In genomic region chr6:112233864-112234263, GRCh38 we compare ENCODE assay signal across 16 cellular contexts. TPM values are rescaled to one million over a fixed set of nuclear protein-coding genes. Genes with fewer than 3 reads are reported as not detected.
DNase-seq lines count a peak whose midpoint lies in the region; ATAC-seq and TF ChIP-seq lines count a peak whose summit lies in the region.
"Had no signal": no experiment of that assay in that cellular context is flagged by ENCODE, and none has a peak within 500 bp of the region (broad histone marks: within the 10 kb centered on the region; RNA-seq: fewer than 3 reads in every experiment).

No MANE protein-coding gene starts in this region.

- DNase-seq in HS-5 (ENCODE audit: low read depth) = peak; percentile 72
- no peak for DNase-seq in esophagus muscularis mucosa (ENCODE audit: extremely low spot score)
- DNase-seq in tibial artery = no peak
- DNase-seq in spleen = no peak
- DNase-seq in activated naive CD8-positive, alpha-beta T cell treated with anti-CD3 and anti-CD28 coated beads, Interleukin-2, amount 50 U/mL, for 24 hours = no peak
- no peak for DNase-seq in epidermal melanocyte (ENCODE audit: insufficient read length, low spot score)
- DNase-seq: activated CD4-positive, alpha-beta T cell treated with anti-CD3 and anti-CD28 coated beads, Interleukin-2, amount 50 U/mL, for 4 hours; activated naive CD4-positive, alpha-beta T cell treated with anti-CD3 and anti-CD28 coated beads for 36 hours; Calu3; H9; NCI-H187 treated with DMSO at 0.1 percent for 48 hours had no signal

- ATAC-seq in activated naive CD8-positive, alpha-beta T cell treated with anti-CD3 and anti-CD28 coated beads, Interleukin-2, amount 50 U/mL, for 24 hours = no peak
- ATAC-seq in GM21619 (IDR thresholded peaks at IDR 0.05; ENCODE audit: unreplicated experiment) = no peak
- ATAC-seq: GM12878 had no signal

- H3K4me1 ChIP-seq in esophagus muscularis mucosa (peaks cover 66 to 99% (median 95%) of the 10 kb centered on the region in 4 donors), mucosa of rectum (ENCODE audit: control insufficient read depth in 2 of 2, insufficient read depth in 2 of 2, low read length in 2 of 2) (no peaks in the 10 kb centered on the region), tibial artery (peaks cover 0 to 75% (median 30%) of the 10 kb centered on the region in 4 donors), spleen (no peaks in the 10 kb centered on the region)

- no peaks in the 10 kb centered on the region for H3K9me3 ChIP-seq in esophagus muscularis mucosa
- H3K9me3 ChIP-seq in mucosa of rectum (ENCODE audit: control insufficient read depth in 2 of 2, low read length in 2 of 2) = no peaks in the 10 kb centered on the region
- H3K9me3 ChIP-seq in tibial artery = no peaks in the 10 kb centered on the region
- no peaks in the 10 kb centered on the region for H3K9me3 ChIP-seq in spleen

- no peaks in the 10 kb centered on the region for H3K36me3 Mint-ChIP-seq in activated naive CD8-positive, alpha-beta T cell treated with anti-CD3 and anti-CD28 coated beads, Interleukin-2, amount 50 U/mL, for 24 hours (ENCODE audit: low read depth)
- H3K36me3 Mint-ChIP-seq: IgD-negative memory B cell had no signal

- H3K27me3 ChIP-seq in esophagus muscularis mucosa (no peaks in the 10 kb centered on the region), mucosa of rectum (ENCODE audit: control insufficient read depth in 2 of 2, insufficient read depth in 2 of 2, low read length in 2 of 2) (no peaks in the 10 kb centered on the region), tibial artery (no peaks in the 10 kb centered on the region), spleen (replicated peaks in 1 of 7) (peaks cover 0 to 37% (median 6%) of the 10 kb centered on the region in 7 donors)

- intact Hi-C loops in esophagus muscularis mucosa (cut with DNase I) (no loop called here), tibial artery (cut with DNase I; ENCODE audit: low total_unique reads) (no loop called here), spleen (cut with DNase I; ENCODE audit: low total_unique reads) (no loop called here)

- TF ChIP-seq EP300 in esophagus muscularis mucosa (IDR thresholded peaks at IDR 0.05) = no peak

- TF ChIP-seq POLR2A in esophagus muscularis mucosa (IDR thresholded peaks at IDR 0.05; ENCODE audit: low read depth) (no peak), spleen (IDR thresholded peaks at IDR 0.05) (no peak)

- H3K9ac ChIP-seq in mucosa of rectum (ENCODE audit: low read depth in 1 of 2, low read length in 2 of 2) = no peak overlapping the region

- H3K27ac Mint-ChIP-seq in activated naive CD8-positive, alpha-beta T cell treated with anti-CD3 and anti-CD28 coated beads, Interleukin-2, amount 50 U/mL, for 24 hours = no peak overlapping the region
- H3K27ac Mint-ChIP-seq: activated naive CD4-positive, alpha-beta T cell treated with anti-CD3 and anti-CD28 coated beads for 36 hours; H9; IgD-negative memory B cell had no signal

- H3K4me3 ChIP-seq in esophagus muscularis mucosa (no peak overlapping the region), mucosa of rectum (ENCODE audit: low read length in 2 of 2) (no peak overlapping the region), tibial artery (no peak overlapping the region), spleen (no peak overlapping the region)
- H3K4me3 ChIP-seq: GM12878 had no signal

- no peaks in the 10 kb centered on the region for H3K36me3 ChIP-seq in esophagus muscularis mucosa
- H3K36me3 ChIP-seq in mucosa of rectum (ENCODE audit: control insufficient read depth in 2 of 2, insufficient read depth in 2 of 2, low read length in 2 of 2) = no peaks in the 10 kb centered on the region
- no peaks in the 10 kb centered on the region for H3K36me3 ChIP-seq in tibial artery
- no peaks in the 10 kb centered on the region for H3K36me3 ChIP-seq in spleen

- H3K9me3 Mint-ChIP-seq in activated naive CD8-positive, alpha-beta T cell treated with anti-CD3 and anti-CD28 coated beads, Interleukin-2, amount 50 U/mL, for 24 hours = no peaks in the 10 kb centered on the region
- H3K9me3 Mint-ChIP-seq: activated naive CD4-positive, alpha-beta T cell treated with anti-CD3 and anti-CD28 coated beads for 36 hours; IgD-negative memory B cell had no signal

- TF ChIP-seq CTCF in esophagus muscularis mucosa (IDR thresholded peaks at IDR 0.05) = no peak
- no peak for TF ChIP-seq CTCF in tibial artery (IDR thresholded peaks at IDR 0.05)
- no peak for TF ChIP-seq CTCF in spleen (IDR thresholded peaks at IDR 0.05 in 8 of 11, conservative IDR thresholded peaks at IDR 0.05 in 3 of 11)

- peaks cover 26% of the 10 kb centered on the region for H3K27me3 Mint-ChIP-seq in activated naive CD8-positive, alpha-beta T cell treated with anti-CD3 and anti-CD28 coated beads, Interleukin-2, amount 50 U/mL, for 24 hours

- H3K4me3 Mint-ChIP-seq in activated naive CD8-positive, alpha-beta T cell treated with anti-CD3 and anti-CD28 coated beads, Interleukin-2, amount 50 U/mL, for 24 hours = no peak overlapping the region
- H3K4me3 Mint-ChIP-seq: activated naive CD4-positive, alpha-beta T cell treated with anti-CD3 and anti-CD28 coated beads for 36 hours; H9; IgD-negative memory B cell had no signal

- H3K27ac ChIP-seq in esophagus muscularis mucosa (replicated peaks in 1 of 4) (peak overlapping the region; percentile 85 to 89 (median 87)), mucosa of rectum (ENCODE audit: low read depth in 2 of 2, low read length in 2 of 2) (peak overlapping the region; percentile 47 to 52), tibial artery (peak overlapping the region; percentile 65 to 72), spleen (no peak overlapping the region)

- 41% methylated on average over 4 of the region's 4 CpGs for WGBS in esophagus muscularis mucosa
- 85 to 95% (median 91%) methylated on average over 4 of the region's 4 CpGs for WGBS in spleen, 5 donors

- peaks cover 20% of the 10 kb centered on the region for H3K4me1 Mint-ChIP-seq in activated naive CD8-positive, alpha-beta T cell treated with anti-CD3 and anti-CD28 coated beads, Interleukin-2, amount 50 U/mL, for 24 hours
- H3K4me1 Mint-ChIP-seq: IgD-negative memory B cell had no signal

RNA-seq across cellular contexts. Expression of gene LAMA4, which starts 20.5 kb away (rescaled TPM):
- total RNA-seq in esophagus muscularis mucosa (100 to 1,000 TPM; 261 to 336 (median 303) TPM), spleen (1 to 10 TPM; 1.0 to 3.7 (median 3.0) TPM)
- 1 to 10 TPM in 2 of 3 donors, under 1 TPM in 1; 0.76 to 2.5 (median 2.4) TPM for polyA plus RNA-seq in spleen
- total RNA-seq: activated naive CD4-positive, alpha-beta T cell treated with anti-CD3 and anti-CD28 coated beads for 36 hours; T-helper 1 cell treated with Interleukin-12 subunit alpha and Interleukin-12 subunit beta and Interleukin-4 antibody, amounts not matched to agents 30 ng/mL and 1 ng/mL, for 36 hours had no signal
- polyA plus RNA-seq: IgD-negative memory B cell had no signal

Comparison
In these comparisons a context has a peak if more than half of its experiments do, and no peak if none do; other contexts are left out.
1. H3K27ac ChIP-seq: peak in esophagus muscularis mucosa (4 of 4), mucosa of rectum (2 of 2) and tibial artery (2 of 2); none in spleen (0 of 8).
2. RNA of gene LAMA4, which starts 20.5 kb away (total RNA-seq): 261 to 336 TPM in esophagus muscularis mucosa; 1.0 to 3.7 TPM in spleen; every median in the first group is over 10 times any median in the second.